12 cellular contexts compared by ENCODE assay signal in genomic region chr3:49346797-49347251, GRCh38. TPM values are rescaled to one million over a fixed set of nuclear protein-coding genes. Genes with fewer than 3 reads are reported as not detected.
DNase-seq lines count a peak whose midpoint lies in the region; ATAC-seq, FAIRE-seq and TF ChIP-seq lines count a peak whose summit lies in the region.
"Had no signal": no experiment of that assay in that cellular context is flagged by ENCODE, and none has a peak within 500 bp of the region (broad histone marks: within the 10 kb centered on the region; RNA-seq: fewer than 3 reads in every experiment).

No MANE protein-coding gene starts in this region.

- no peak overlapping the region for H3K4me3 Mint-ChIP-seq in endodermal cell

- no peak for FAIRE-seq in D721Med (lab: Jason Lieb, UNC)
- FAIRE-seq: GM18507 had no signal

- no peaks in the 10 kb centered on the region for H3K9me3 Mint-ChIP-seq in endodermal cell

- H3K4me1 ChIP-seq in BLaER1 (peaks cover 85% of the 10 kb centered on the region), neutrophil (ENCODE audit: control insufficient read depth in 1 of 2, insufficient read depth in 1 of 2, low read depth in 1 of 2, low read length in 1 of 2) (peaks cover 97 to 98% of the 10 kb centered on the region in 2 experiments), endodermal cell (ENCODE audit: control insufficient read depth, insufficient read depth, low read length) (peaks cover 5% of the 10 kb centered on the region)

- DNase-seq in MV-4-11 (lab: John Stamatoyannopoulos, UW) (peak; percentile 58), dedifferentiated amniotic fluid mesenchymal stem cell (ENCODE audit: extremely low spot score) (peak; percentile 26), inferior parietal cortex (ENCODE audit: extremely low spot score) (no peak), D721Med (ENCODE audit: insufficient read length, low spot score) (no peak), endodermal cell (no peak)
- DNase-seq: activated naive CD4-positive, alpha-beta T cell; NCI-H510A; stimulated activated CD4-positive, alpha-beta T cell treated with anti-CD3 and anti-CD28 coated beads, Interleukin-15, amount 100 ng/mL, for 24 hours had no signal

- H3K27ac Mint-ChIP-seq in endodermal cell = no peak overlapping the region

- ATAC-seq in HG03432 (IDR thresholded peaks at IDR 0.05; ENCODE audit: unreplicated experiment) = no peak

- H3K9me3 ChIP-seq in BLaER1 (no peaks in the 10 kb centered on the region), neutrophil (no peaks in the 10 kb centered on the region), endodermal cell (ENCODE audit: control insufficient read depth, low read length) (no peaks in the 10 kb centered on the region)

- H3K9ac ChIP-seq in BLaER1 (no peak overlapping the region), endodermal cell (ENCODE audit: extremely low read depth, low read length, poor library complexity, severe bottlenecking) (no peak overlapping the region)

- H3K4me2 ChIP-seq in BLaER1 = peak overlapping the region; percentile 88

- H3K27ac ChIP-seq in BLaER1 (peak overlapping the region; percentile 97), neutrophil (peak overlapping the region; percentile 92), endodermal cell (ENCODE audit: low read depth, low read length) (no peak overlapping the region)

- no peaks in the 10 kb centered on the region for H3K27me3 ChIP-seq in BLaER1
- no peaks in the 10 kb centered on the region for H3K27me3 ChIP-seq in neutrophil
- H3K27me3 ChIP-seq in endodermal cell (ENCODE audit: control insufficient read depth, insufficient read depth, low read length, poor library complexity, severe bottlenecking) = no peaks in the 10 kb centered on the region

- TF ChIP-seq CTCF in neutrophil (IDR thresholded peaks at IDR 0.05) = no peak
- no peak for TF ChIP-seq CTCF in D721Med (IDR thresholded peaks at IDR 0.05; ENCODE audit: insufficient read depth, missing control alignments)
- TF ChIP-seq CTCF in endodermal cell (conservative IDR thresholded peaks at IDR 0.05) = no peak

- H3K36me3 ChIP-seq in BLaER1 = no peaks in the 10 kb centered on the region
- H3K36me3 ChIP-seq in neutrophil = no peaks in the 10 kb centered on the region
- no peaks in the 10 kb centered on the region for H3K36me3 ChIP-seq in endodermal cell (ENCODE audit: control insufficient read depth, insufficient read depth, low read length)

- H3K4me3 ChIP-seq in BLaER1 = no peak overlapping the region
- H3K4me3 ChIP-seq in neutrophil (ENCODE audit: low read depth in 1 of 2, low read length in 1 of 2) = peak overlapping the region in 1 of 2 experiments; percentile 46
- no peak overlapping the region for H3K4me3 ChIP-seq in endodermal cell (ENCODE audit: low read length)

- peaks cover 3% of the 10 kb centered on the region for H3K4me1 Mint-ChIP-seq in endodermal cell

- WGBS in endodermal cell (ENCODE audit: insufficient coverage in 1 of 2, insufficient read length in 1 of 2), 2 experiments = 88 to 93% methylated on average over 6 of the region's 6 CpGs

- no peaks in the 10 kb centered on the region for H3K27me3 Mint-ChIP-seq in endodermal cell (ENCODE audit: insufficient read depth)

- no peaks in the 10 kb centered on the region for H4K20me1 ChIP-seq in BLaER1

- no peaks in the 10 kb centered on the region for H3K36me3 Mint-ChIP-seq in endodermal cell (ENCODE audit: low read depth)

RNA-seq across cellular contexts. Expression of gene USP4, which starts 7.0 kb away (rescaled TPM):
- total RNA-seq in endodermal cell = 10 to 100 TPM; 48.3 to 48.9 TPM
- polyA plus RNA-seq in endodermal cell (2013, experiment 1 of 2) = 39.3 TPM
- 32.5 TPM for polyA plus RNA-seq in endodermal cell (2013, experiment 2 of 2)

RNA-seq across cellular contexts. Expression of gene GPX1, which starts 11.3 kb away (rescaled TPM):
- 100 to 1,000 TPM; 178 to 195 TPM for total RNA-seq in endodermal cell
- polyA plus RNA-seq in endodermal cell (2013, experiment 1 of 2) = 137 TPM
- polyA plus RNA-seq in endodermal cell (2013, experiment 2 of 2) = 132 TPM

Comparison
In these comparisons a context has a peak if more than half of its experiments do, and no peak if none do; other contexts are left out.
1. DNase-seq: peak in MV-4-11 (single experiment) and dedifferentiated amniotic fluid mesenchymal stem cell (single experiment); none in inferior parietal cortex (single experiment), D721Med (single experiment) and endodermal cell (single experiment).